Comparison of ENCODE assay signal across 8 cellular contexts in genomic region chr2:38947241-38948239, GRCh38. TPM values are rescaled to one million over a fixed set of nuclear protein-coding genes. Genes with fewer than 3 reads are reported as not detected.
DNase-seq lines count a peak whose midpoint lies in the region; ATAC-seq, FAIRE-seq and TF ChIP-seq lines count a peak whose summit lies in the region.

No MANE protein-coding gene starts in this region.

- H3K4me1 Mint-ChIP-seq in CD4-positive, CD25-positive, alpha-beta regulatory T cell, result no peaks in the 10 kb centered on the region
- no peaks in the 10 kb centered on the region for H3K4me1 Mint-ChIP-seq in activated T-cell treated with anti-CD3 and anti-CD28 coated beads, Interleukin-2, amount 50 U/mL, for 72 hours (ENCODE audit: low read depth)
- H3K4me1 Mint-ChIP-seq in type B pancreatic cell (ENCODE audit: unreplicated experiment), result peaks cover 17% of the 10 kb centered on the region

- no peaks in the 10 kb centered on the region for H3K27me3 ChIP-seq in CD4-positive, CD25-positive, alpha-beta regulatory T cell (ENCODE audit: control insufficient read depth, insufficient read depth, low read length)

- H3K27me3 Mint-ChIP-seq in CD4-positive, CD25-positive, alpha-beta regulatory T cell, result peaks cover 4% of the 10 kb centered on the region
- no peaks in the 10 kb centered on the region for H3K27me3 Mint-ChIP-seq in activated T-cell treated with anti-CD3 and anti-CD28 coated beads, Interleukin-2, amount 50 U/mL, for 72 hours (ENCODE audit: low read depth)
- peaks cover 3% of the 10 kb centered on the region for H3K27me3 Mint-ChIP-seq in type B pancreatic cell

- peak; percentile 27 to 83 (median 53) for DNase-seq in CD4-positive, CD25-positive, alpha-beta regulatory T cell
- peak; percentile 71 for DNase-seq in LHCN-M2 (ENCODE audit: low read depth)
- DNase-seq in RCC 7860 (ENCODE audit: low spot score), result peak; percentile 50
- peak; percentile 74 to 75 for DNase-seq in activated T-cell treated with anti-CD3 and anti-CD28 coated beads, Interleukin-2, amount 50 U/mL, for 72 hours
- DNase-seq in fibroblast of pulmonary artery (ENCODE audit: low read depth), result peak; percentile 84
- peak in 39 of 56 donors; percentile 1 to 77 (median 28) for DNase-seq in nucleus accumbens (lab: John Stamatoyannopoulos, UW)
- DNase-seq in type B pancreatic cell (ENCODE audit: extremely low spot score, unreplicated experiment), result no peak

- no peak overlapping the region for H3K27ac Mint-ChIP-seq in CD4-positive, CD25-positive, alpha-beta regulatory T cell
- no peak overlapping the region for H3K27ac Mint-ChIP-seq in activated T-cell treated with anti-CD3 and anti-CD28 coated beads, Interleukin-2, amount 50 U/mL, for 72 hours
- peak overlapping the region; percentile 42 for H3K27ac Mint-ChIP-seq in type B pancreatic cell

- no peak overlapping the region for H3K4me3 ChIP-seq in CD4-positive, CD25-positive, alpha-beta regulatory T cell (ENCODE audit: low read depth, low read length)
- H3K4me3 ChIP-seq in fibroblast of pulmonary artery (replicated peaks; ENCODE audit: low read depth, low read length), result no peak overlapping the region

- no peak for FAIRE-seq in RCC 7860 (lab: Jason Lieb, UNC)

- peak; percentile 82 for TF ChIP-seq CTCF in fibroblast of pulmonary artery (IDR thresholded peaks at IDR 0.05; ENCODE audit: low read length, missing control alignments)
- TF ChIP-seq CTCF in type B pancreatic cell (conservative IDR thresholded peaks at IDR 0.05), result peak; percentile 84

- H3K4me1 ChIP-seq in CD4-positive, CD25-positive, alpha-beta regulatory T cell (ENCODE audit: control insufficient read depth, insufficient read depth, low read length, poor library complexity, severe bottlenecking), result no peaks in the 10 kb centered on the region

- H3K4me3 Mint-ChIP-seq in CD4-positive, CD25-positive, alpha-beta regulatory T cell, result no peak overlapping the region
- H3K4me3 Mint-ChIP-seq in activated T-cell treated with anti-CD3 and anti-CD28 coated beads, Interleukin-2, amount 50 U/mL, for 72 hours, result no peak overlapping the region
- no peak overlapping the region for H3K4me3 Mint-ChIP-seq in type B pancreatic cell

- H3K9me3 ChIP-seq in CD4-positive, CD25-positive, alpha-beta regulatory T cell (ENCODE audit: control insufficient read depth in 2 of 2, low read length in 2 of 2), result no peaks in the 10 kb centered on the region

- H3K9me3 Mint-ChIP-seq in CD4-positive, CD25-positive, alpha-beta regulatory T cell, result no peaks in the 10 kb centered on the region
- no peaks in the 10 kb centered on the region for H3K9me3 Mint-ChIP-seq in activated T-cell treated with anti-CD3 and anti-CD28 coated beads, Interleukin-2, amount 50 U/mL, for 72 hours
- peaks cover 4% of the 10 kb centered on the region for H3K9me3 Mint-ChIP-seq in type B pancreatic cell

- H3K27ac ChIP-seq in CD4-positive, CD25-positive, alpha-beta regulatory T cell (ENCODE audit: insufficient read depth, low read length, poor library complexity, severe bottlenecking), result no peak overlapping the region

- peak in 1 of 2 donors; percentile 34 for ATAC-seq in CD4-positive, CD25-positive, alpha-beta regulatory T cell (ENCODE audit: low read depth in 2 of 2)
- peak; percentile 55 for ATAC-seq in GM21360 (IDR thresholded peaks at IDR 0.05; ENCODE audit: unreplicated experiment)
- ATAC-seq in activated T-cell treated with anti-CD3 and anti-CD28 coated beads, Interleukin-2, amount 50 U/mL, for 72 hours (replicated peaks in 1 of 2), result peak; percentile 70 to 84

- H3K36me3 Mint-ChIP-seq in CD4-positive, CD25-positive, alpha-beta regulatory T cell, result no peaks in the 10 kb centered on the region
- H3K36me3 Mint-ChIP-seq in activated T-cell treated with anti-CD3 and anti-CD28 coated beads, Interleukin-2, amount 50 U/mL, for 72 hours (ENCODE audit: insufficient read depth in 2 of 2), result no peaks in the 10 kb centered on the region
- H3K36me3 Mint-ChIP-seq in type B pancreatic cell, result no peaks in the 10 kb centered on the region

- H3K36me3 ChIP-seq in CD4-positive, CD25-positive, alpha-beta regulatory T cell (ENCODE audit: control insufficient read depth, insufficient read depth, low read length), result no peaks in the 10 kb centered on the region

RNA-seq across cellular contexts. Expression of gene ARHGEF33, which starts 57.9 kb away (rescaled TPM):
- total RNA-seq in CD4-positive, CD25-positive, alpha-beta regulatory T cell, result not detected
- polyA plus RNA-seq in CD4-positive, CD25-positive, alpha-beta regulatory T cell, result under 1 TPM in 1 of 4 donors, not detected in 3; 0.16 TPM
- total RNA-seq in LHCN-M2 (2014; rRNA removed), result 0.06 and 0.57 TPM in 2 replicates
- 0.12 TPM for polyA plus RNA-seq in LHCN-M2 (2012)
- total RNA-seq in activated T-cell treated with anti-CD3 and anti-CD28 coated beads, Interleukin-2, amount 50 U/mL, for 72 hours, result under 1 TPM in 1 of 2 donors, not detected in 1; 0.58 TPM
- total RNA-seq in type B pancreatic cell (ENCODE audit: low replicate concordance), result 1.0 and 1.5 TPM in 2 replicates
